Comparison of ENCODE assay signal across 9 cellular contexts in genomic region chr2:190382851-190383250, GRCh38. TPM values are rescaled to one million over a fixed set of nuclear protein-coding genes. Genes with fewer than 3 reads are reported as not detected.
DNase-seq lines count a peak whose midpoint lies in the region; ATAC-seq, FAIRE-seq and TF ChIP-seq lines count a peak whose summit lies in the region.
"Had no signal": no experiment of that assay in that cellular context is flagged by ENCODE, and none has a peak within 500 bp of the region (broad histone marks: within the 10 kb centered on the region; RNA-seq: fewer than 3 reads in every experiment).

No MANE protein-coding gene starts in this region.

- ATAC-seq in GM21825 (IDR thresholded peaks at IDR 0.05; ENCODE audit: unreplicated experiment) (peak; percentile 85), esophagus mucosa (peak; percentile 83), pancreas (peak; percentile 55 to 89 (median 79)), GM21381 (IDR thresholded peaks at IDR 0.05; ENCODE audit: unreplicated experiment) (no peak)

- DNase-seq in stimulated activated CD4-positive, alpha-beta T cell treated with anti-CD3 and anti-CD28 coated beads, Interleukin-4, amount 100 ng/mL, for 24 hours: peak; percentile 42
- DNase-seq in stimulated activated CD4-positive, alpha-beta T cell treated with anti-CD3 and anti-CD28 coated beads, Interleukin-2, amount 100 ng/mL, for 48 hours: no peak
- DNase-seq in LNCaP clone FGC (ENCODE audit: low read depth) (peak; percentile 67), SK-N-MC (ENCODE audit: low read depth, low spot score) (peak; percentile 22), pancreas (peak in 2 of 6 donors; percentile 7 to 27)

- no peak overlapping the region for H3K27ac ChIP-seq in SK-N-MC
- no peak overlapping the region for H3K27ac ChIP-seq in pancreas
- H3K27ac ChIP-seq: HL-60 had no signal

- H3K4me1 ChIP-seq in pancreas: no peaks in the 10 kb centered on the region

- intact Hi-C loops in pancreas (cut with DNase I): no loop called here

- no peaks in the 10 kb centered on the region for H3K9me3 ChIP-seq in SK-N-MC (ENCODE audit: low read depth, low read length)
- no peaks in the 10 kb centered on the region for H3K9me3 ChIP-seq in pancreas

- H3K4me3 ChIP-seq in LNCaP clone FGC (ENCODE audit: low read depth, low read length) (no peak overlapping the region), SK-N-MC (no peak overlapping the region), pancreas (no peak overlapping the region)

- no peak for FAIRE-seq in pancreas (lab: Jason Lieb, UNC)

- no peaks in the 10 kb centered on the region for H3K27me3 ChIP-seq in pancreas

- no peak overlapping the region for H3K9ac ChIP-seq in SK-N-MC (ENCODE audit: insufficient read length)

- no peaks in the 10 kb centered on the region for H3K36me3 ChIP-seq in SK-N-MC (ENCODE audit: insufficient read depth, low read length)
- H3K36me3 ChIP-seq in pancreas: no peaks in the 10 kb centered on the region

- peak; percentile 53 for TF ChIP-seq CTCF in LNCaP clone FGC (IDR thresholded peaks at IDR 0.05; ENCODE audit: control insufficient read depth, extremely low read depth, insufficient read depth)
- TF ChIP-seq CTCF in pancreas (IDR thresholded peaks at IDR 0.05): peak in 3 of 4 donors; percentile 20 to 36 (median 25)

- 44 to 52% methylated on average over 1 of the region's 1 CpG for WGBS in pancreas, 2 donors

RNA-seq across cellular contexts. Expression of gene MFSD6, which starts 25.3 kb away (rescaled TPM):
- total RNA-seq in esophagus mucosa: 59.2 TPM
- total RNA-seq in pancreas: 10 to 100 TPM; 14.3 to 22.9 (median 17.1) TPM
- 10 to 100 TPM in 1 of 2 donors, 1 to 10 TPM in 1; 5.3 to 10.9 TPM for polyA plus RNA-seq in pancreas

RNA-seq across cellular contexts. Expression of gene INPP1, which starts 39.5 kb away (rescaled TPM):
- total RNA-seq in esophagus mucosa: 68.7 TPM
- total RNA-seq in pancreas: 10 to 100 TPM; 11.5 to 19.8 (median 14.6) TPM
- polyA plus RNA-seq in pancreas: 10 to 100 TPM; 17.8 to 31.0 TPM

Comparison
In these comparisons a context has a peak if more than half of its experiments do, and no peak if none do; other contexts are left out.
1. DNase-seq: peak in stimulated activated CD4-positive, alpha-beta T cell treated with anti-CD3 and anti-CD28 coated beads, Interleukin-4, amount 100 ng/mL, for 24 hours (single experiment), LNCaP clone FGC (single experiment) and SK-N-MC (single experiment); none in stimulated activated CD4-positive, alpha-beta T cell treated with anti-CD3 and anti-CD28 coated beads, Interleukin-2, amount 100 ng/mL, for 48 hours (0 of 2).